2 cellular contexts compared by ENCODE assay signal in genomic region chr4:144903953-144904711, GRCh38.
A peak's percentile ranks its signal among the peaks of the same experiment; 100 is the strongest.
TF ChIP-seq lines count a peak whose summit lies in the region.

No MANE protein-coding gene starts in this region.

TF ChIP-seq in K562, 482 proteins besides CTCF, POLR2A, EP300 and RAD21:
- no peak for TF ChIP-seq MAFK (IDR thresholded peaks at IDR 0.05; ENCODE audit: low read length)
- peak; percentile 25; the same call in 1 of the 2 replicates for TF ChIP-seq SPI1 (IDR thresholded peaks at IDR 0.05; ENCODE audit: borderline replicate concordance, low read depth, low read length)
- no peak for TF ChIP-seq HDAC3 (IDR thresholded peaks at IDR 0.05; ENCODE audit: borderline replicate concordance, partially characterized antibody)
- no peak for TF ChIP-seq PHB2 (IDR thresholded peaks at IDR 0.05; ENCODE audit: low read depth)
- no peak for TF ChIP-seq HMBOX1 (IDR thresholded peaks at IDR 0.05)
- TF ChIP-seq ZNF696 (CRISPR knock-in tag; conservative IDR thresholded peaks at IDR 0.05) = no peak
- no peak for TF ChIP-seq RFX7 (CRISPR knock-in tag; IDR thresholded peaks at IDR 0.05)
- no peak for TF ChIP-seq ZNF589 (CRISPR knock-in tag; IDR thresholded peaks at IDR 0.05; ENCODE audit: low read depth)

TF ChIP-seq in HepG2, 621 proteins besides CTCF, POLR2A, EP300 and RAD21:
- TF ChIP-seq FOXP1 (IDR thresholded peaks at IDR 0.05) = no peak
- TF ChIP-seq FOXP1 (CRISPR knock-in tag; IDR thresholded peaks at IDR 0.05) = no peak
TF ChIP-seq in HepG2: peak in this region for 0.
